ENCODE assay signal across 1 cellular context in genomic region chr7:5526190-5527037, GRCh38.
TF ChIP-seq lines count a peak whose summit lies in the region.

No MANE protein-coding gene starts in this region.

TF ChIP-seq in K562, 482 proteins besides CTCF, POLR2A, EP300 and RAD21 (continued from another document and continues in another):
- no peak for TF ChIP-seq MITF (IDR thresholded peaks at IDR 0.05)
- no peak; the same call in 1 of the 2 replicates for TF ChIP-seq NCOA6 (IDR thresholded peaks at IDR 0.05)
- no peak for TF ChIP-seq RAD51 (IDR thresholded peaks at IDR 0.05; ENCODE audit: borderline replicate concordance, low read depth)
- TF ChIP-seq RBM22 (IDR thresholded peaks at IDR 0.05; ENCODE audit: low read depth, low read length, poor library complexity, severe bottlenecking): peak; percentile 99
- peak; percentile 80 for TF ChIP-seq SMAD1 (IDR thresholded peaks at IDR 0.05; ENCODE audit: low read depth, low read length, partially characterized antibody)
- peak; percentile 18; the same call in 1 of the 2 replicates for TF ChIP-seq THRAP3 (IDR thresholded peaks at IDR 0.05; ENCODE audit: borderline replicate concordance)
- TF ChIP-seq ELK1 (CRISPR knock-in tag; IDR thresholded peaks at IDR 0.05): no peak
- TF ChIP-seq KLF13 (tag; IDR thresholded peaks at IDR 0.05; ENCODE audit: borderline replicate concordance, low read depth): peak; percentile 25; the same call in 1 of the 2 replicates
- TF ChIP-seq KDM5B (IDR thresholded peaks at IDR 0.05; ENCODE audit: insufficient replicate concordance, low read depth, low read length): peak; percentile 78
- TF ChIP-seq ZBTB33 (CRISPR knock-in tag; IDR thresholded peaks at IDR 0.05): peak; percentile 29; the same call in 1 of the 2 replicates
- TF ChIP-seq NFXL1 (CRISPR knock-in tag; IDR thresholded peaks at IDR 0.05): peak; percentile 97
- TF ChIP-seq JUN (IDR thresholded peaks at IDR 0.05; ENCODE audit: borderline replicate concordance, low read depth, low read length): no peak; the same call in 1 of the 2 replicates
- no peak; the same call in 1 of the 2 replicates for TF ChIP-seq JUN (CRISPR knock-in tag; IDR thresholded peaks at IDR 0.05; ENCODE audit: borderline replicate concordance)
- TF ChIP-seq, protein P1, sequence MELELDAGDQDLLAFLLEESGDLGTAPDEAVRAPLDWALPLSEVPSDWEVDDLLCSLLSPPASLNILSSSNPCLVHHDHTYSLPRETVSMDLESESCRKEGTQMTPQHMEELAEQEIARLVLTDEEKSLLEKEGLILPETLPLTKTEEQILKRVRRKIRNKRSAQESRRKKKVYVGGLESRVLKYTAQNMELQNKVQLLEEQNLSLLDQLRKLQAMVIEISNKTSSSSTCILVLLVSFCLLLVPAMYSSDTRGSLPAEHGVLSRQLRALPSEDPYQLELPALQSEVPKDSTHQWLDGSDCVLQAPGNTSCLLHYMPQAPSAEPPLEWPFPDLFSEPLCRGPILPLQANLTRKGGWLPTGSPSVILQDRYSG (tag; conservative IDR thresholded peaks at IDR 0.05; ENCODE audit: low read depth): peak; percentile 52; the same call in 1 of the 2 replicates
- TF ChIP-seq PTTG1 (tag; IDR thresholded peaks at IDR 0.05; ENCODE audit: low read depth): no peak
- TF ChIP-seq GTF2B (IDR thresholded peaks at IDR 0.05; ENCODE audit: extremely low read depth, insufficient read length): no peak
- TF ChIP-seq HMGN3 (IDR thresholded peaks at IDR 0.05; ENCODE audit: borderline replicate concordance, extremely low read depth, insufficient read length, low read depth, low read length): peak; percentile 54
- no peak for TF ChIP-seq PBX2 (CRISPR knock-in tag; IDR thresholded peaks at IDR 0.05; ENCODE audit: low read depth)
- no peak for TF ChIP-seq PBX2 (tag; conservative IDR thresholded peaks at IDR 0.05; ENCODE audit: low read depth)
- TF ChIP-seq HIVEP1 (CRISPR knock-in tag; IDR thresholded peaks at IDR 0.05): no peak
- TF ChIP-seq ZFP1 (CRISPR knock-in tag; IDR thresholded peaks at IDR 0.05): peak; percentile 64
- TF ChIP-seq RBFOX2 (IDR thresholded peaks at IDR 0.05; ENCODE audit: low read depth, low read length): peak; percentile 90
- no peak for TF ChIP-seq FUS (optimal IDR thresholded peaks at IDR 0.05; ENCODE audit: low read depth, low read length)
- TF ChIP-seq RFX5 (IDR thresholded peaks at IDR 0.05; ENCODE audit: low read depth, low read length): no peak
- peak; percentile 26; the same call in 1 of the 2 replicates for TF ChIP-seq CC2D1A (IDR thresholded peaks at IDR 0.05)
- peak; percentile 42 for TF ChIP-seq ZNF77 (CRISPR knock-in tag; IDR thresholded peaks at IDR 0.05)
- TF ChIP-seq, protein P2, sequence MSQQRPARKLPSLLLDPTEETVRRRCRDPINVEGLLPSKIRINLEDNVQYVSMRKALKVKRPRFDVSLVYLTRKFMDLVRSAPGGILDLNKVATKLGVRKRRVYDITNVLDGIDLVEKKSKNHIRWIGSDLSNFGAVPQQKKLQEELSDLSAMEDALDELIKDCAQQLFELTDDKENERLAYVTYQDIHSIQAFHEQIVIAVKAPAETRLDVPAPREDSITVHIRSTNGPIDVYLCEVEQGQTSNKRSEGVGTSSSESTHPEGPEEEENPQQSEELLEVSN (IDR thresholded peaks at IDR 0.05; ENCODE audit: borderline replicate concordance in 1 of 2, extremely low read depth in 1 of 2, insufficient read depth in 1 of 2, insufficient read length in 1 of 2, low read depth in 1 of 2, low read length in 1 of 2, poor library complexity in 1 of 2, severe bottlenecking in 1 of 2): peak in 1 of 2 experiments; percentile 9
- TF ChIP-seq, protein P3, sequence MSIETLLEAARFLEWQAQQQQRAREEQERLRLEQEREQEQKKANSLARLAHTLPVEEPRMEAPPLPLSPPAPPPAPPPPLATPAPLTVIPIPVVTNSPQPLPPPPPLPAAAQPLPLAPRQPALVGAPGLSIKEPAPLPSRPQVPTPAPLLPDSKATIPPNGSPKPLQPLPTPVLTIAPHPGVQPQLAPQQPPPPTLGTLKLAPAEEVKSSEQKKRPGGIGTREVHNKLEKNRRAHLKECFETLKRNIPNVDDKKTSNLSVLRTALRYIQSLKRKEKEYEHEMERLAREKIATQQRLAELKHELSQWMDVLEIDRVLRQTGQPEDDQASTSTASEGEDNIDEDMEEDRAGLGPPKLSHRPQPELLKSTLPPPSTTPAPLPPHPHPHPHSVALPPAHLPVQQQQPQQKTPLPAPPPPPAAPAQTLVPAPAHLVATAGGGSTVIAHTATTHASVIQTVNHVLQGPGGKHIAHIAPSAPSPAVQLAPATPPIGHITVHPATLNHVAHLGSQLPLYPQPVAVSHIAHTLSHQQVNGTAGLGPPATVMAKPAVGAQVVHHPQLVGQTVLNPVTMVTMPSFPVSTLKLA (conservative IDR thresholded peaks at IDR 0.05): peak in 1 of 2 experiments; percentile 15; a peak in 1 of 4 replicates
- TF ChIP-seq KLF16 (IDR thresholded peaks at IDR 0.05): no peak
- TF ChIP-seq LEF1 (IDR thresholded peaks at IDR 0.05): no peak
- TF ChIP-seq, protein P4, sequence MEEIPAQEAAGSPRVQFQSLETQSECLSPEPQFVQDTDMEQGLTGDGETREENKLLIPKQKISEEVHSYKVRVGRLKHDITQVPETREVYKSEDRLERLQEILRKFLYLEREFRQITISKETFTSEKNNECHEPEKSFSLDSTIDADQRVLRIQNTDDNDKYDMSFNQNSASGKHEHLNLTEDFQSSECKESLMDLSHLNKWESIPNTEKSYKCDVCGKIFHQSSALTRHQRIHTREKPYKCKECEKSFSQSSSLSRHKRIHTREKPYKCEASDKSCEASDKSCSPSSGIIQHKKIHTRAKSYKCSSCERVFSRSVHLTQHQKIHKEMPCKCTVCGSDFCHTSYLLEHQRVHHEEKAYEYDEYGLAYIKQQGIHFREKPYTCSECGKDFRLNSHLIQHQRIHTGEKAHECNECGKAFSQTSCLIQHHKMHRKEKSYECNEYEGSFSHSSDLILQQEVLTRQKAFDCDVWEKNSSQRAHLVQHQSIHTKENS (CRISPR knock-in tag; IDR thresholded peaks at IDR 0.05): peak; percentile 56; the same call in 1 of the 2 replicates
- peak; percentile 74 for TF ChIP-seq ZNF41 (CRISPR knock-in tag; conservative IDR thresholded peaks at IDR 0.05)
- peak; percentile 89 for TF ChIP-seq ZNF586 (CRISPR knock-in tag; conservative IDR thresholded peaks at IDR 0.05)
- no peak for TF ChIP-seq GATAD2A (IDR thresholded peaks at IDR 0.05)
- 0 out of 2 replicates have a peak, but pooled peaks have one; percentile 4 for TF ChIP-seq ARID4B (CRISPR knock-in tag; IDR thresholded peaks at IDR 0.05)
- TF ChIP-seq STAT5B (CRISPR knock-in tag; IDR thresholded peaks at IDR 0.05): no peak
- 0 out of 2 replicates have a peak, but pooled peaks have one; percentile 10 for TF ChIP-seq RNF2 (IDR thresholded peaks at IDR 0.05)
- no peak for TF ChIP-seq EP400 (IDR thresholded peaks at IDR 0.05)
- TF ChIP-seq ZNF511 (CRISPR knock-in tag; IDR thresholded peaks at IDR 0.05): peak; percentile 79
- TF ChIP-seq TCF3 (CRISPR knock-in tag; IDR thresholded peaks at IDR 0.05): no peak
- TF ChIP-seq RBM39 (optimal IDR thresholded peaks at IDR 0.05; ENCODE audit: low read depth, low read length): peak; percentile 86
- TF ChIP-seq ZNF146 (CRISPR knock-in tag; IDR thresholded peaks at IDR 0.05; ENCODE audit: unreplicated experiment): peak; percentile 12
- peak; percentile 88 for TF ChIP-seq ZNF717 (CRISPR knock-in tag; IDR thresholded peaks at IDR 0.05)
- TF ChIP-seq HDAC6 (IDR thresholded peaks at IDR 0.05; ENCODE audit: low read depth, low read length): 0 out of 2 replicates have a peak, but pooled peaks have one; percentile 28
- TF ChIP-seq ZNF384 (IDR thresholded peaks at IDR 0.05; ENCODE audit: low read depth, low read length): no peak
- no peak for TF ChIP-seq SAFB2 (IDR thresholded peaks at IDR 0.05; ENCODE audit: borderline replicate concordance, low read depth, low read length, severe bottlenecking)
